In genomic region chr1:149631592-149631991, GRCh38 we compare ENCODE assay signal across 14 cellular contexts. TPM values are rescaled to one million over a fixed set of nuclear protein-coding genes. Genes with fewer than 3 reads are reported as not detected.
A peak's percentile ranks its signal among the peaks of the same experiment; 100 is the strongest.
DNase-seq lines count a peak whose midpoint lies in the region; ATAC-seq and TF ChIP-seq lines count a peak whose summit lies in the region.
"Not testable (repeated sequence)": the region's sequence is repeated elsewhere in the genome, so short reads cannot be mapped to it uniquely, and the experiment has no call there.
"Had no signal": no experiment of that assay in that cellular context is flagged by ENCODE, and none has a peak within 500 bp of the region (broad histone marks: within the 10 kb centered on the region; RNA-seq: fewer than 3 reads in every experiment).

No MANE protein-coding gene starts in this region.

- not testable (repeated sequence) for H3K27ac Mint-ChIP-seq in CD4-positive, alpha-beta memory T cell; T-cell; activated CD4-positive, alpha-beta T cell treated with anti-CD3 and anti-CD28 coated beads, Interleukin-2, amount 10 ng/mL, durations not matched to agents 24 days and 14 days; activated CD8-positive, alpha-beta T cell treated with anti-CD3 and anti-CD28 coated beads for 36 hours; naive thymus-derived CD4-positive, alpha-beta T cell; stimulated activated naive CD8-positive, alpha-beta T cell treated with anti-CD3 and anti-CD28 coated beads, Interleukin-15, amount 100 ng/mL, for 72 hours

- peaks cover 15% of the 10 kb centered on the region for H3K4me1 ChIP-seq in CD4-positive, alpha-beta memory T cell (ENCODE audit: insufficient read depth, low read length)
- not testable (repeated sequence) for H3K4me1 ChIP-seq in naive thymus-derived CD4-positive, alpha-beta T cell (ENCODE audit: control insufficient read depth in 2 of 2, insufficient read depth in 2 of 2, low read length in 2 of 2)

- not testable (repeated sequence) for H3K27ac ChIP-seq in CD4-positive, alpha-beta memory T cell (ENCODE audit: low read depth, low read length)
- H3K27ac ChIP-seq in naive thymus-derived CD4-positive, alpha-beta T cell (ENCODE audit: low read depth, low read length), result peak overlapping the region; percentile 2

- not testable (repeated sequence) for TF ChIP-seq CTCF in activated CD8-positive, alpha-beta T cell treated with anti-CD3 and anti-CD28 coated beads for 36 hours (IDR thresholded peaks at IDR 0.05)

- H3K4me3 Mint-ChIP-seq in CD4-positive, alpha-beta memory T cell; T-cell; activated CD4-positive, alpha-beta T cell treated with anti-CD3 and anti-CD28 coated beads, Interleukin-2, amount 10 ng/mL, durations not matched to agents 24 days and 14 days; activated CD8-positive, alpha-beta T cell treated with anti-CD3 and anti-CD28 coated beads for 36 hours; naive thymus-derived CD4-positive, alpha-beta T cell; stimulated activated naive CD8-positive, alpha-beta T cell treated with anti-CD3 and anti-CD28 coated beads, Interleukin-15, amount 100 ng/mL, for 72 hours: not testable (repeated sequence)

- not testable (repeated sequence) for H3K9me3 Mint-ChIP-seq in CD4-positive, alpha-beta memory T cell; T-cell; activated CD4-positive, alpha-beta T cell treated with anti-CD3 and anti-CD28 coated beads, Interleukin-2, amount 10 ng/mL, durations not matched to agents 24 days and 14 days; activated CD8-positive, alpha-beta T cell treated with anti-CD3 and anti-CD28 coated beads for 36 hours; naive thymus-derived CD4-positive, alpha-beta T cell; stimulated activated naive CD8-positive, alpha-beta T cell treated with anti-CD3 and anti-CD28 coated beads, Interleukin-15, amount 100 ng/mL, for 72 hours

- H3K36me3 Mint-ChIP-seq in CD4-positive, alpha-beta memory T cell; T-cell; activated CD4-positive, alpha-beta T cell treated with anti-CD3 and anti-CD28 coated beads, Interleukin-2, amount 10 ng/mL, durations not matched to agents 24 days and 14 days (ENCODE audit: low read depth); activated CD8-positive, alpha-beta T cell treated with anti-CD3 and anti-CD28 coated beads for 36 hours (ENCODE audit: low read depth); naive thymus-derived CD4-positive, alpha-beta T cell: not testable (repeated sequence)

- H3K4me1 Mint-ChIP-seq in CD4-positive, alpha-beta memory T cell, result peaks cover 14 to 34% (median 23%) of the 10 kb centered on the region in 4 donors
- peaks cover 16 to 31% (median 27%) of the 10 kb centered on the region in 3 donors for H3K4me1 Mint-ChIP-seq in T-cell
- H3K4me1 Mint-ChIP-seq in activated CD4-positive, alpha-beta T cell treated with anti-CD3 and anti-CD28 coated beads, Interleukin-2, amount 10 ng/mL, durations not matched to agents 24 days and 14 days, result peaks cover 15% of the 10 kb centered on the region
- H3K4me1 Mint-ChIP-seq in activated CD8-positive, alpha-beta T cell treated with anti-CD3 and anti-CD28 coated beads for 36 hours (ENCODE audit: low read depth), result peaks cover 16% of the 10 kb centered on the region
- H3K4me1 Mint-ChIP-seq in naive thymus-derived CD4-positive, alpha-beta T cell, result peaks cover 8 to 31% (median 24%) of the 10 kb centered on the region in 7 donors
- peaks cover 23% of the 10 kb centered on the region for H3K4me1 Mint-ChIP-seq in stimulated activated naive CD8-positive, alpha-beta T cell treated with anti-CD3 and anti-CD28 coated beads, Interleukin-15, amount 100 ng/mL, for 72 hours

- not testable (repeated sequence) for H3K4me3 ChIP-seq in CD4-positive, alpha-beta memory T cell (ENCODE audit: low read length in 2 of 2); naive thymus-derived CD4-positive, alpha-beta T cell (ENCODE audit: low read length)

- POLR2A ChIA-PET in CD4-positive, alpha-beta memory T cell (lab: Charles Lee; ENCODE audit: partially characterized antibody); T-cell (lab: Charles Lee); activated CD8-positive, alpha-beta T cell treated with anti-CD3 and anti-CD28 coated beads for 36 hours (lab: Charles Lee); naive thymus-derived CD4-positive, alpha-beta T cell (lab: Charles Lee): not testable (repeated sequence)

- not testable (repeated sequence) for H3K9me3 ChIP-seq in CD4-positive, alpha-beta memory T cell (ENCODE audit: control insufficient read depth in 1 of 2, low read length in 2 of 2); naive thymus-derived CD4-positive, alpha-beta T cell (ENCODE audit: control insufficient read depth in 2 of 3, low read length in 3 of 3)

- not testable (repeated sequence) for H3K27me3 Mint-ChIP-seq in CD4-positive, alpha-beta memory T cell; T-cell; activated CD4-positive, alpha-beta T cell treated with anti-CD3 and anti-CD28 coated beads, Interleukin-2, amount 10 ng/mL, durations not matched to agents 24 days and 14 days; activated CD8-positive, alpha-beta T cell treated with anti-CD3 and anti-CD28 coated beads for 36 hours; naive thymus-derived CD4-positive, alpha-beta T cell; stimulated activated naive CD8-positive, alpha-beta T cell treated with anti-CD3 and anti-CD28 coated beads, Interleukin-15, amount 100 ng/mL, for 72 hours

- peak; percentile 19 to 58 (median 46) for ATAC-seq in T-cell (replicated peaks in 1 of 4)
- ATAC-seq in activated CD8-positive, alpha-beta T cell treated with anti-CD3 and anti-CD28 coated beads for 36 hours, result peak; percentile 34
- peak; percentile 4 for ATAC-seq in naive thymus-derived CD4-positive, alpha-beta T cell
- ATAC-seq in stimulated activated naive CD8-positive, alpha-beta T cell treated with anti-CD3 and anti-CD28 coated beads, Interleukin-15, amount 100 ng/mL, for 72 hours, result peak; percentile 56

- not testable (repeated sequence) for H3K27me3 ChIP-seq in CD4-positive, alpha-beta memory T cell (ENCODE audit: insufficient read depth, low read length); naive thymus-derived CD4-positive, alpha-beta T cell (ENCODE audit: control insufficient read depth in 2 of 2, insufficient read depth in 2 of 2, low read length in 2 of 2)

- not testable (repeated sequence) for H3K36me3 ChIP-seq in CD4-positive, alpha-beta memory T cell (ENCODE audit: insufficient read depth, low read length); naive thymus-derived CD4-positive, alpha-beta T cell (ENCODE audit: control insufficient read depth in 2 of 3, insufficient read depth in 3 of 3, low read length in 3 of 3)

- CTCF ChIA-PET in CD4-positive, alpha-beta memory T cell (lab: Charles Lee; ENCODE audit: partially characterized antibody); T-cell (lab: Charles Lee); activated CD8-positive, alpha-beta T cell treated with anti-CD3 and anti-CD28 coated beads for 36 hours (lab: Charles Lee); naive thymus-derived CD4-positive, alpha-beta T cell (lab: Charles Lee): not testable (repeated sequence)

- intact Hi-C loops in CD4-positive, alpha-beta memory T cell (cut with micrococcal nuclease); activated CD4-positive, alpha-beta T cell treated with anti-CD3 and anti-CD28 coated beads, Interleukin-2, amount 10 ng/mL, durations not matched to agents 24 days and 14 days (cut with micrococcal nuclease); activated CD8-positive, alpha-beta T cell treated with anti-CD3 and anti-CD28 coated beads for 36 hours (cut with micrococcal nuclease); naive thymus-derived CD4-positive, alpha-beta T cell (cut with micrococcal nuclease): not testable (repeated sequence)

- DNase-seq in CD4-positive, alpha-beta memory T cell, result peak; percentile 31 to 64 (median 49)
- DNase-seq in T-cell, result peak in 8 of 34 experiments; percentile 12 to 47 (median 22)
- peak; percentile 66 for DNase-seq in activated CD4-positive, alpha-beta T cell treated with anti-CD3 and anti-CD28 coated beads, Interleukin-2, amount 10 ng/mL, durations not matched to agents 24 days and 14 days
- peak; percentile 33 for DNase-seq in activated CD8-positive, alpha-beta T cell treated with anti-CD3 and anti-CD28 coated beads for 36 hours
- peak; percentile 15 for DNase-seq in activated effector memory CD4-positive, alpha-beta T cell treated with Interleukin-2 at 50 U/mL for 16 hours
- DNase-seq in central memory CD4-positive, alpha-beta T cell, result peak; percentile 40
- peak in 7 of 9 donors; percentile 25 to 71 (median 54) for DNase-seq in naive thymus-derived CD4-positive, alpha-beta T cell
- peak in 1 of 2 donors; percentile 28 for DNase-seq in stimulated activated naive CD8-positive, alpha-beta T cell treated with anti-CD3 and anti-CD28 coated beads, Interleukin-15, amount 100 ng/mL, for 72 hours

RNA-seq across cellular contexts. Expression of gene PPIAL4C, which starts 47.9 kb away (rescaled TPM):
- total RNA-seq in CD4-positive, alpha-beta memory T cell, result 1 to 10 TPM in 1 of 2 experiments, not detected in 1; 3.4 TPM
- under 1 TPM in 1 of 2 donors, not detected in 1; 0.68 TPM for polyA plus RNA-seq in CD4-positive, alpha-beta memory T cell
- 1 to 10 TPM in 3 of 5 donors, not detected in 2; 1.0 to 4.0 (median 1.4) TPM for total RNA-seq in T-cell
- total RNA-seq in activated CD4-positive, alpha-beta T cell treated with anti-CD3 and anti-CD28 coated beads, Interleukin-2, amount 10 ng/mL, durations not matched to agents 24 days and 14 days, result not detected in 2 replicates
- total RNA-seq in activated CD8-positive, alpha-beta T cell treated with anti-CD3 and anti-CD28 coated beads for 36 hours, result not detected
- total RNA-seq in naive thymus-derived CD4-positive, alpha-beta T cell, result 1 to 10 TPM in 2 of 5 experiments, not detected in 3; 2.0 to 2.4 TPM
- polyA plus RNA-seq in naive thymus-derived CD4-positive, alpha-beta T cell, result not detected
- total RNA-seq: A172, B cell, Calu3, G401, H7, HT1080 had no signal

Comparison
In these comparisons a context has a peak if more than half of its experiments do, and no peak if none do; other contexts are left out.
1. ATAC-seq: peak in every context shown above with its lines; median percentile 56 in stimulated activated naive CD8-positive, alpha-beta T cell treated with anti-CD3 and anti-CD28 coated beads, Interleukin-15, amount 100 ng/mL, for 72 hours; 46 in T-cell; 34 in activated CD8-positive, alpha-beta T cell treated with anti-CD3 and anti-CD28 coated beads for 36 hours; 4 in naive thymus-derived CD4-positive, alpha-beta T cell.